27 cellular contexts compared by ENCODE assay signal in genomic region chr11:34609850-34610249, GRCh38. TPM values are rescaled to one million over a fixed set of nuclear protein-coding genes. Genes with fewer than 3 reads are reported as not detected.
DNase-seq lines count a peak whose midpoint lies in the region; ATAC-seq, FAIRE-seq and TF ChIP-seq lines count a peak whose summit lies in the region.
"Had no signal": no experiment of that assay in that cellular context is flagged by ENCODE, and none has a peak within 500 bp of the region (broad histone marks: within the 10 kb centered on the region; RNA-seq: fewer than 3 reads in every experiment).

No MANE protein-coding gene starts in this region.

- TF ChIP-seq EP300 in HepG2 (IDR thresholded peaks at IDR 0.05; ENCODE audit: low read depth in 2 of 2, low read length in 2 of 2) (no peak), HepG2 (CRISPR knock-in tag; IDR thresholded peaks at IDR 0.05; ENCODE audit: borderline replicate concordance) (no peak)

- FAIRE-seq in HepG2 (lab: Jason Lieb, UNC), result no peak
- FAIRE-seq: A204.1, colon had no signal

- H3K4me3 ChIP-seq in HepG2 (replicated peaks in 1 of 3; ENCODE audit: insufficient read depth in 1 of 3, low read depth in 2 of 3, low read length in 3 of 3) (no peak overlapping the region), right lobe of liver (no peak overlapping the region), esophagus squamous epithelium (no peak overlapping the region), right atrium auricular region (no peak overlapping the region)
- H3K4me3 ChIP-seq: Peyer's patch, tibial nerve had no signal

- ATAC-seq in HepG2 (no peak), right lobe of liver (no peak), Right ventricle myocardium inferior (no peak)
- ATAC-seq: effector memory CD8-positive, alpha-beta T cell; natural killer cell had no signal

- no peaks in the 10 kb centered on the region for H3K79me2 ChIP-seq in HepG2 (ENCODE audit: insufficient read depth, low read length)

- no peak overlapping the region for H3K9ac ChIP-seq in HepG2 (ENCODE audit: insufficient read depth, low read depth, low read length)

- no peaks in the 10 kb centered on the region for H4K20me1 ChIP-seq in HepG2 (ENCODE audit: insufficient read depth, low read length)

- in situ Hi-C loops in HepG2 (cut with HindIII; ENCODE audit: extremely low pct_ligation_motif_present, low pct_unique_long_range_greater_than_20kb), result loop anchor here (10.0 kb wide), 1 partner anchor 45 kb away; no protein-coding TSS in a partner anchor

- peak; percentile 13 for DNase-seq in HepG2 (ENCODE audit: low spot score)
- no peak for DNase-seq in right lobe of liver
- DNase-seq in astrocyte of the hippocampus (ENCODE audit: low read depth, low spot score), result peak; percentile 51
- DNase-seq in esophagus squamous epithelium (lab: John Stamatoyannopoulos, UW), result no peak
- no peak for DNase-seq in Right ventricle myocardium inferior (ENCODE audit: missing footprints)
- DNase-seq in GM03348 (ENCODE audit: low spot score), result no peak
- no peak for DNase-seq in right atrium auricular region (ENCODE audit: low spot score)
- DNase-seq in NCI-H2196 (lab: John Stamatoyannopoulos, UW; ENCODE audit: unreplicated experiment), result no peak
- DNase-seq: activated CD4-positive, alpha-beta T cell treated with anti-CD3 and anti-CD28 coated beads, Interleukin-2, amount 50 U/mL, for 48 hours; activated naive CD4-positive, alpha-beta T cell treated with Interleukin-2 at 50 U/mL for 16 hours; AML-193; CD4-positive, alpha-beta memory T cell; DMS153; effector memory CD8-positive, alpha-beta T cell; H9; Kasumi-1; midbrain; natural killer cell; NCI-H524 treated with DMSO at 0.1 percent for 48 hours; NK-92 treated with Interleukin-12 subunit alpha and Interleukin-12 subunit beta, amount 100 ng/mL, for 24 hours; occipital lobe; Peyer's patch had no signal

- no peak for TF ChIP-seq RAD21 in HepG2 (CRISPR knock-in tag; IDR thresholded peaks at IDR 0.05)

- intact Hi-C loops in HepG2 (cut with micrococcal nuclease; ENCODE audit: unreplicated experiment) (no loop called here), right lobe of liver (cut with DNase I) (no loop called here), esophagus squamous epithelium (cut with DNase I) (no loop called here), Right ventricle myocardium inferior (cut with DNase I) (no loop called here)

- H3K4me1 ChIP-seq in HepG2 (ENCODE audit: insufficient read depth, low read length) (peaks cover 64% of the 10 kb centered on the region), right lobe of liver (no peaks in the 10 kb centered on the region), esophagus squamous epithelium (peaks cover 9 to 82% (median 14%) of the 10 kb centered on the region in 3 donors), right atrium auricular region (peaks cover 0 to 15% of the 10 kb centered on the region in 2 donors)

- H2AFZ ChIP-seq in HepG2 (ENCODE audit: low read length), result no peak overlapping the region

- no peak for TF ChIP-seq CTCF in HepG2 (CRISPR knock-in tag; IDR thresholded peaks at IDR 0.05)
- TF ChIP-seq CTCF in right lobe of liver (IDR thresholded peaks at IDR 0.05), result no peak
- no peak for TF ChIP-seq CTCF in esophagus squamous epithelium (IDR thresholded peaks at IDR 0.05)
- TF ChIP-seq CTCF in right atrium auricular region (IDR thresholded peaks at IDR 0.05), result no peak

- H3K9me3 ChIP-seq in HepG2 (ENCODE audit: low read length) (no peaks in the 10 kb centered on the region), right lobe of liver (no peaks in the 10 kb centered on the region), esophagus squamous epithelium (no peaks in the 10 kb centered on the region), right atrium auricular region (no peaks in the 10 kb centered on the region)
- H3K9me3 ChIP-seq: Peyer's patch, tibial nerve had no signal

- BruUV-seq in HepG2 (replicated peaks; lab: Mats Ljungman, UMichigan), result no TSS peak

- H3K36me3 ChIP-seq in HepG2 (replicated peaks in 1 of 2; ENCODE audit: control insufficient read depth in 1 of 2, insufficient read depth in 2 of 2, low read length in 2 of 2) (no peaks in the 10 kb centered on the region), right lobe of liver (no peaks in the 10 kb centered on the region), esophagus squamous epithelium (no peaks in the 10 kb centered on the region), right atrium auricular region (no peaks in the 10 kb centered on the region)
- H3K36me3 ChIP-seq: Peyer's patch, tibial nerve had no signal

- CTCF ChIA-PET in HepG2 (lab: Yijun Ruan, JAX; ENCODE audit: low intra/inter-chr PET ratio, low total read pairs), result no interaction called here

- no peak overlapping the region; the same call in 1 of the 2 replicates for H3K4me2 ChIP-seq in HepG2 (ENCODE audit: low read depth, low read length)

- H3K27me3 ChIP-seq in HepG2 (ENCODE audit: control insufficient read depth in 1 of 2, insufficient read depth in 2 of 2, low read length in 2 of 2) (no peaks in the 10 kb centered on the region), right lobe of liver (no peaks in the 10 kb centered on the region), esophagus squamous epithelium (no peaks in the 10 kb centered on the region), right atrium auricular region (no peaks in the 10 kb centered on the region)
- H3K27me3 ChIP-seq: Peyer's patch, tibial nerve had no signal

- POLR2A ChIA-PET in HepG2 (lab: Yijun Ruan, JAX), result interaction anchor here (2.5 kb wide), 1 partner anchor 9 kb away, joined by 12 read pairs; no protein-coding TSS in a partner anchor

- H3K27ac ChIP-seq in HepG2 (ENCODE audit: extremely low read length, insufficient read depth, low read length) (no peak overlapping the region), right lobe of liver (no peak overlapping the region), esophagus squamous epithelium (peak overlapping the region; percentile 57 to 85 (median 78)), right atrium auricular region (no peak overlapping the region)
- H3K27ac ChIP-seq: Peyer's patch, tibial nerve had no signal

- TF ChIP-seq POLR2A in HepG2 (IDR thresholded peaks at IDR 0.05; ENCODE audit: insufficient read depth in 1 of 2, low read depth in 2 of 2, low read length in 2 of 2) (no peak), right lobe of liver (IDR thresholded peaks at IDR 0.05) (no peak), esophagus squamous epithelium (IDR thresholded peaks at IDR 0.05) (no peak)

- 48% methylated on average over 7 of the region's 7 CpGs for WGBS in HepG2 (ENCODE audit: low lambda C conversion rate)
- WGBS in right lobe of liver (ENCODE audit: insufficient coverage, low coverage, low lambda C conversion rate, missing lambda C conversion rate), result 75% methylated on average over 6 of the region's 7 CpGs
- 57 to 72% methylated on average over 7 of the region's 7 CpGs for WGBS in esophagus squamous epithelium, 2 donors

TF ChIP-seq in HepG2, 621 proteins besides CTCF, POLR2A, EP300 and RAD21:
- TF ChIP-seq ZMYM3 (CRISPR knock-in tag; IDR thresholded peaks at IDR 0.05) (no peak), FOSL2 (CRISPR knock-in tag; IDR thresholded peaks at IDR 0.05) (peak; percentile 32; the same call in 1 of the 2 replicates), HNF1B (CRISPR knock-in tag; IDR thresholded peaks at IDR 0.05) (no peak)

RNA-seq across cellular contexts. Expression of gene EHF, which starts 11.0 kb away (rescaled TPM):
- total RNA-seq in HepG2 (2016; rRNA removed; fragmentation: Illumina TruSeq; extraction: Trizol) (0.24 and 0.46 TPM in 2 replicates), right lobe of liver (1 to 10 TPM in 5 of 6 experiments, under 1 TPM in 1; 1.00 to 3.3 (median 1.5) TPM), esophagus squamous epithelium (100 to 1,000 TPM; 265 to 388 (median 325) TPM), Right ventricle myocardium inferior (2.9 TPM), right atrium auricular region (under 1 TPM in 1 of 2 donors, not detected in 1; 0.78 TPM)
- not detected in 2 replicates for total RNA-seq in HepG2 (2016; cell fraction: cytosol; rRNA removed; fragmentation: Illumina TruSeq; extraction: Trizol; ENCODE audit: low read depth)
- 0.19 and 0.65 TPM in 2 replicates for total RNA-seq in HepG2 (2016; cell fraction: insoluble cytoplasmic fraction; rRNA removed; fragmentation: Illumina TruSeq; extraction: Trizol)
- 0.09 and 0.24 TPM in 2 replicates for total RNA-seq in HepG2 (2016; cell fraction: membrane; rRNA removed; fragmentation: Illumina TruSeq; extraction: Trizol)
- 0.22 and 0.28 TPM in 2 replicates for total RNA-seq in HepG2 (2016; cell fraction: nucleus; rRNA removed; fragmentation: Illumina TruSeq; extraction: Trizol)
- polyA plus RNA-seq in HepG2 (2011; rRNA removed), result 0.04 TPM in 1 of 2 replicates, not detected in the other
- polyA plus RNA-seq in HepG2 (2011; cell fraction: cytosol; rRNA removed), result 0.08 TPM in 1 of 2 replicates, not detected in the other
- 0.07 TPM in 1 of 2 replicates, not detected in the other for polyA plus RNA-seq in HepG2 (2011; cell fraction: nucleus; rRNA removed)
- not detected in 2 replicates for polyA plus RNA-seq in HepG2 (2012)
- 0.06 and 0.17 TPM in 2 replicates for polyA plus RNA-seq in HepG2 (2016; cell fraction: cytosol; fragmentation: Illumina TruSeq; extraction: Trizol; ENCODE audit: low read depth)
- polyA plus RNA-seq in HepG2 (2016; cell fraction: insoluble cytoplasmic fraction; fragmentation: Illumina TruSeq; extraction: Trizol; ENCODE audit: low read depth), result 0.13 and 0.40 TPM in 2 replicates
- polyA plus RNA-seq in HepG2 (2016; cell fraction: membrane; fragmentation: Illumina TruSeq; extraction: Trizol; ENCODE audit: low read depth), result 0.13 TPM in 1 of 2 replicates, not detected in the other
- 0.28 and 0.30 TPM in 2 replicates for polyA plus RNA-seq in HepG2 (2016; cell fraction: nucleus; fragmentation: Illumina TruSeq; extraction: Trizol; ENCODE audit: insufficient read depth, low read depth)
- polyA minus RNA-seq in HepG2 (2011; rRNA and poly(A)+ RNA removed; ENCODE audit: low replicate concordance), result 0.06 and 0.65 TPM in 2 replicates
- polyA minus RNA-seq in HepG2 (2011; cell fraction: cytosol; rRNA and poly(A)+ RNA removed), result not detected in 2 replicates
- polyA minus RNA-seq in HepG2 (2011; cell fraction: nucleus; rRNA and poly(A)+ RNA removed), result 0.25 and 0.39 TPM in 2 replicates
- total RNA-seq: CD4-positive, alpha-beta memory T cell; G401; H9; natural killer cell; T-helper 1 cell treated with Interleukin-12 subunit alpha and Interleukin-12 subunit beta and Interleukin-4 antibody, amounts not matched to agents 30 ng/mL and 1 ng/mL, for 36 hours had no signal
- polyA plus RNA-seq: CD4-positive, alpha-beta memory T cell had no signal

Comparison
In these comparisons a context has a peak if more than half of its experiments do, and no peak if none do; other contexts are left out.
1. DNase-seq: peak in HepG2 (single experiment) and astrocyte of the hippocampus (single experiment); none in right lobe of liver (0 of 3), esophagus squamous epithelium (single experiment), Right ventricle myocardium inferior (single experiment), GM03348 (single experiment), right atrium auricular region (single experiment) and NCI-H2196 (single experiment).
2. H3K27ac ChIP-seq: peak in esophagus squamous epithelium (4 of 4); none in HepG2 (single experiment), right lobe of liver (0 of 3) and right atrium auricular region (0 of 2).
3. RNA of gene EHF, which starts 11.0 kb away (total RNA-seq): 265 to 388 TPM in esophagus squamous epithelium; 2.9 TPM in Right ventricle myocardium inferior (single experiment), 1.00 to 3.3 TPM in right lobe of liver, 0.78 TPM in right atrium auricular region and 0.09 to 0.65 TPM in HepG2; every median in the first group is over 10 times any median in the second.